Comparison of ENCODE assay signal across 15 cellular contexts in genomic region chr10:95836610-95837367, GRCh38.
DNase-seq lines count a peak whose midpoint lies in the region; TF ChIP-seq lines count a peak whose summit lies in the region.
"Had no signal": no experiment of that assay in that cellular context is flagged by ENCODE, and none has a peak within 500 bp of the region (broad histone marks: within the 10 kb centered on the region; RNA-seq: fewer than 3 reads in every experiment).

No MANE protein-coding gene starts in this region.

- no peak for DNase-seq in activated CD4-positive, alpha-beta T cell treated with anti-CD3 and anti-CD28 coated beads, Interleukin-2, amount 10 ng/mL, durations not matched to agents 24 days and 14 days
- DNase-seq in activated CD4-positive, alpha-beta T cell treated with anti-CD3 and anti-CD28 coated beads, Interleukin-2, amount 50 U/mL, for 1 hour = no peak
- DNase-seq in neural progenitor cell (ENCODE audit: low spot score) (no peak), NCI-H1417 treated with DMSO at 0.1 percent for 48 hours (lab: John Stamatoyannopoulos, UW) (no peak), MCF 10A (ENCODE audit: unreplicated experiment) (no peak), medulla oblongata (ENCODE audit: extremely low spot score) (no peak)
- DNase-seq: activated naive CD4-positive, alpha-beta T cell treated with anti-CD3 and anti-CD28 coated beads, Interleukin-2, amount 50 U/mL, for 16 hours; effector memory CD8-positive, alpha-beta T cell; foreskin keratinocyte; NCI-H1092 treated with DMSO at 0.1 percent for 48 hours; NCI-H226; pancreas had no signal

- intact Hi-C loops in activated CD4-positive, alpha-beta T cell treated with anti-CD3 and anti-CD28 coated beads, Interleukin-2, amount 10 ng/mL, durations not matched to agents 24 days and 14 days (cut with micrococcal nuclease) = no loop called here
- intact Hi-C loops in MCF 10A (cut with micrococcal nuclease) = no loop called here

- H3K4me3 ChIP-seq in neural progenitor cell (no peak overlapping the region), urinary bladder (ENCODE audit: low read depth, low read length) (no peak overlapping the region)
- H3K4me3 ChIP-seq: pancreas, tibial nerve had no signal

- H4K20me1 ChIP-seq in neural progenitor cell (ENCODE audit: low read depth) = no peaks in the 10 kb centered on the region

- no peaks in the 10 kb centered on the region for H3F3A ChIP-seq in neural progenitor cell (ENCODE audit: low read depth)

- CTCF ChIA-PET in MCF 10A (lab: Yijun Ruan, JAX) = interaction anchor here (0.6 to 1.4 kb wide), 2 partner anchors 28 to 1672 kb away, joined by 5 to 6 read pairs; no protein-coding TSS in a partner anchor

- H3K79me2 ChIP-seq in neural progenitor cell (ENCODE audit: low read depth) = no peaks in the 10 kb centered on the region

- no peak overlapping the region for H3K4me3 Mint-ChIP-seq in activated CD4-positive, alpha-beta T cell treated with anti-CD3 and anti-CD28 coated beads, Interleukin-2, amount 10 ng/mL, durations not matched to agents 24 days and 14 days
- H3K4me3 Mint-ChIP-seq in neural progenitor cell = no peak overlapping the region
- no peak overlapping the region for H3K4me3 Mint-ChIP-seq in MCF 10A (ENCODE audit: unreplicated experiment)
- H3K4me3 Mint-ChIP-seq: effector memory CD8-positive, alpha-beta T cell had no signal

- H3K36me3 Mint-ChIP-seq in activated CD4-positive, alpha-beta T cell treated with anti-CD3 and anti-CD28 coated beads, Interleukin-2, amount 10 ng/mL, durations not matched to agents 24 days and 14 days (ENCODE audit: low read depth) = peaks cover 12% of the 10 kb centered on the region
- no peaks in the 10 kb centered on the region for H3K36me3 Mint-ChIP-seq in neural progenitor cell
- H3K36me3 Mint-ChIP-seq in MCF 10A (ENCODE audit: insufficient read depth, unreplicated experiment) = no peaks in the 10 kb centered on the region

- H3K9me3 ChIP-seq in neural progenitor cell (ENCODE audit: low read depth) = no peaks in the 10 kb centered on the region
- H3K9me3 ChIP-seq: pancreas, tibial nerve had no signal

- peaks cover 59% of the 10 kb centered on the region for H3K4me1 Mint-ChIP-seq in activated CD4-positive, alpha-beta T cell treated with anti-CD3 and anti-CD28 coated beads, Interleukin-2, amount 10 ng/mL, durations not matched to agents 24 days and 14 days
- H3K4me1 Mint-ChIP-seq in neural progenitor cell = peaks cover 13% of the 10 kb centered on the region
- H3K4me1 Mint-ChIP-seq in MCF 10A (ENCODE audit: insufficient read depth, unreplicated experiment) = no peaks in the 10 kb centered on the region

- peak overlapping the region; percentile 28 for H3K4me2 ChIP-seq in neural progenitor cell

- WGBS in urinary bladder = 23% methylated on average over 5 of the region's 5 CpGs

- peaks cover 15% of the 10 kb centered on the region for H3K4me1 ChIP-seq in neural progenitor cell
- no peaks in the 10 kb centered on the region for H3K4me1 ChIP-seq in urinary bladder (ENCODE audit: insufficient read depth)
- H3K4me1 ChIP-seq: foreskin keratinocyte had no signal

- BruUV-seq in MCF 10A (replicated peaks; lab: Mats Ljungman, UMichigan) = no TSS peak

- peak overlapping the region; percentile 82 for H3K27ac Mint-ChIP-seq in activated CD4-positive, alpha-beta T cell treated with anti-CD3 and anti-CD28 coated beads, Interleukin-2, amount 10 ng/mL, durations not matched to agents 24 days and 14 days
- H3K27ac Mint-ChIP-seq in neural progenitor cell (no peak overlapping the region), MCF 10A (ENCODE audit: low read depth, unreplicated experiment) (no peak overlapping the region)

- TF ChIP-seq CTCF in neural progenitor cell (IDR thresholded peaks at IDR 0.05) (no peak), MCF 10A (IDR thresholded peaks at IDR 0.05; ENCODE audit: unreplicated experiment) (no peak)

- H2AFZ ChIP-seq in neural progenitor cell (replicated peaks) = peak overlapping the region; percentile 73

- no peak overlapping the region for H3K9ac ChIP-seq in neural progenitor cell

- H3K9me3 Mint-ChIP-seq in activated CD4-positive, alpha-beta T cell treated with anti-CD3 and anti-CD28 coated beads, Interleukin-2, amount 10 ng/mL, durations not matched to agents 24 days and 14 days = peaks cover 4% of the 10 kb centered on the region
- H3K9me3 Mint-ChIP-seq in neural progenitor cell (peaks cover 2% of the 10 kb centered on the region), MCF 10A (ENCODE audit: unreplicated experiment) (no peaks in the 10 kb centered on the region)
- H3K9me3 Mint-ChIP-seq: effector memory CD8-positive, alpha-beta T cell had no signal

- H3K27ac ChIP-seq in cingulate gyrus (ENCODE audit: low read depth, low read length) (peak overlapping the region; percentile 22), neural progenitor cell (peak overlapping the region; percentile 1), urinary bladder (ENCODE audit: low read depth) (peak overlapping the region; percentile 67)
- H3K27ac ChIP-seq: foreskin keratinocyte, pancreas had no signal

- H3K27me3 Mint-ChIP-seq in activated CD4-positive, alpha-beta T cell treated with anti-CD3 and anti-CD28 coated beads, Interleukin-2, amount 10 ng/mL, durations not matched to agents 24 days and 14 days = no peaks in the 10 kb centered on the region
- peaks cover 2% of the 10 kb centered on the region for H3K27me3 Mint-ChIP-seq in neural progenitor cell (ENCODE audit: insufficient read depth, low read depth)
- peaks cover 15% of the 10 kb centered on the region for H3K27me3 Mint-ChIP-seq in MCF 10A (ENCODE audit: insufficient read depth, unreplicated experiment)

- POLR2A ChIA-PET in MCF 10A (lab: Yijun Ruan, JAX) = no interaction called here

- H3K27me3 ChIP-seq in neural progenitor cell = no peaks in the 10 kb centered on the region
- H3K27me3 ChIP-seq: pancreas, tibial nerve had no signal

- H3K36me3 ChIP-seq in neural progenitor cell (no peaks in the 10 kb centered on the region), urinary bladder (ENCODE audit: insufficient read depth) (no peaks in the 10 kb centered on the region)
- H3K36me3 ChIP-seq: pancreas, tibial nerve had no signal

Comparison
In these comparisons a context has a peak if more than half of its experiments do, and no peak if none do; other contexts are left out.
1. H3K27ac ChIP-seq: peak in every context shown above with its lines; median percentile 67 in urinary bladder; 22 in cingulate gyrus; 1 in neural progenitor cell.